ENCODE assay signal across 23 cellular contexts in the genomic region with DNA sequence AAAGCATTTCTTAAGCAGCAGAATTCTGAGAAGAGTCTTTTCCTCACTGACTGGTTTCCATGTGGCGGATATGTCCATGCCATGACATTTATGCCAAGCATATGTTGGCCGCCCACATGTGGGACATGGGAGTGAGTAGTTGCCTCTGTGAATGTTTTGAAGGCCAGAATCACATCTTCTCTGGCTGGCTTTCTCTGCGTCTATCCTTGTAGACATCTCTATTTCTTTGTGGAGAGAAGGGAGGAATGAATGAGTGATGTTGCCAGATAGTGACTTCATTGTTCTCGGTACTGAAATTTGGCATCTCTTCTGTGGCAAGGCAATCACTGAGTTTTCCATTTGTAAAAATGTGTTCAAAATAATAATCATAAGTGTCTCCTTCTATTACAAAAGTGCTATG.
"Had no signal": no experiment of that assay in that cellular context is flagged by ENCODE, and none has a peak within 500 bp of the region (broad histone marks: within the 10 kb centered on the region; RNA-seq: fewer than 3 reads in every experiment).

No MANE protein-coding gene starts in this region.

- H3K4me1 Mint-ChIP-seq: activated naive CD8-positive, alpha-beta T cell treated with anti-CD3 and anti-CD28 coated beads, Interleukin-2, amount 10 ng/mL, durations not matched to agents 7 days and 5 days had no signal

- H3K36me3 ChIP-seq: cardiac muscle cell had no signal

- DNase-seq: activated CD4-positive, alpha-beta T cell treated with anti-CD3 and anti-CD28 coated beads for 48 hours; activated CD4-positive, alpha-beta T cell treated with anti-CD3 and anti-CD28 coated beads, Interleukin-2, amount 50 U/mL, for 4 hours; activated CD8-positive, alpha-beta memory T cell treated with anti-CD3 and anti-CD28 coated beads, Interleukin-2, amount 50 U/mL, for 48 hours; activated CD8-positive, alpha-beta T cell treated with anti-CD3 and anti-CD28 coated beads, Interleukin-2, amount 10 ng/mL, durations not matched to agents 7 days and 5 days; activated naive CD4-positive, alpha-beta T cell treated with anti-CD3 and anti-CD28 coated beads, Interleukin-2, amount 50 U/mL, for 16 hours; activated naive CD8-positive, alpha-beta T cell treated with anti-CD3 and anti-CD28 coated beads, Interleukin-2, amount 10 ng/mL, durations not matched to agents 7 days and 5 days; activated T-cell treated with anti-CD3 and anti-CD28 coated beads, Interleukin-2, amount 50 U/mL, for 1 hour; Karpas-422; MM.1S; NCI-H1105; NCI-H1436; NCI-H187; NCI-H510A treated with DMSO at 0.1 percent for 48 hours; NK-92 treated with Interleukin-12 subunit alpha and Interleukin-12 subunit beta, amount 100 ng/mL, for 24 hours; OCI-M1; RPMI8226; SHP77 had no signal

- H3K36me3 Mint-ChIP-seq: activated naive CD8-positive, alpha-beta T cell treated with anti-CD3 and anti-CD28 coated beads, Interleukin-2, amount 10 ng/mL, durations not matched to agents 7 days and 5 days; brain had no signal

- H3K4me3 ChIP-seq: cardiac muscle cell, K562 had no signal

- H3K27me3 Mint-ChIP-seq: activated naive CD8-positive, alpha-beta T cell treated with anti-CD3 and anti-CD28 coated beads, Interleukin-2, amount 10 ng/mL, durations not matched to agents 7 days and 5 days had no signal

- H3K4me3 Mint-ChIP-seq: activated CD8-positive, alpha-beta T cell treated with anti-CD3 and anti-CD28 coated beads, Interleukin-2, amount 10 ng/mL, durations not matched to agents 7 days and 5 days; activated naive CD8-positive, alpha-beta T cell treated with anti-CD3 and anti-CD28 coated beads, Interleukin-2, amount 10 ng/mL, durations not matched to agents 7 days and 5 days; T-helper 1 cell treated with Interleukin-12 subunit alpha and Interleukin-12 subunit beta and Interleukin-4 antibody, amounts not matched to agents 30 μg/mL and 1 μg/mL, for 36 hours had no signal

- ATAC-seq: activated CD4-positive, CD25-positive, alpha-beta regulatory T cell treated with anti-CD3 and anti-CD28 coated beads, Interleukin-2, amount 50 U/mL, for 24 hours; activated CD8-positive, alpha-beta T cell treated with anti-CD3 and anti-CD28 coated beads, Interleukin-2, amount 10 ng/mL, durations not matched to agents 7 days and 5 days; K562; Panc1 had no signal

- H3K9me3 Mint-ChIP-seq: activated naive CD8-positive, alpha-beta T cell treated with anti-CD3 and anti-CD28 coated beads, Interleukin-2, amount 10 ng/mL, durations not matched to agents 7 days and 5 days; brain; T-helper 1 cell treated with Interleukin-12 subunit alpha and Interleukin-12 subunit beta and Interleukin-4 antibody, amounts not matched to agents 30 μg/mL and 1 μg/mL, for 36 hours had no signal

- H3K27ac ChIP-seq: cardiac muscle cell had no signal

- H3K27ac Mint-ChIP-seq: activated CD8-positive, alpha-beta T cell treated with anti-CD3 and anti-CD28 coated beads, Interleukin-2, amount 10 ng/mL, durations not matched to agents 7 days and 5 days; activated naive CD8-positive, alpha-beta T cell treated with anti-CD3 and anti-CD28 coated beads, Interleukin-2, amount 10 ng/mL, durations not matched to agents 7 days and 5 days; T-helper 1 cell treated with Interleukin-12 subunit alpha and Interleukin-12 subunit beta and Interleukin-4 antibody, amounts not matched to agents 30 μg/mL and 1 μg/mL, for 36 hours had no signal

- H3K27me3 ChIP-seq: cardiac muscle cell had no signal
